8 cellular contexts compared by ENCODE assay signal in genomic region chr6:22025468-22026159, GRCh38.
DNase-seq lines count a peak whose midpoint lies in the region; ATAC-seq, FAIRE-seq and TF ChIP-seq lines count a peak whose summit lies in the region.

No MANE protein-coding gene starts in this region.

- H3K27ac ChIP-seq in astrocyte (ENCODE audit: low read depth, low read length), result peak overlapping the region; percentile 76
- peak overlapping the region; percentile 11 to 44 for H3K27ac ChIP-seq in thoracic aorta
- H3K27ac ChIP-seq in MM.1S (ENCODE audit: low read length), result no peak overlapping the region

- no peaks in the 10 kb centered on the region for H3K79me2 ChIP-seq in astrocyte (ENCODE audit: insufficient read depth, low read length)
- H3K79me2 ChIP-seq in MM.1S (ENCODE audit: low read length), result no peaks in the 10 kb centered on the region

- H3K4me1 ChIP-seq in astrocyte (ENCODE audit: insufficient read depth, low read length), result peaks cover 18% of the 10 kb centered on the region
- H3K4me1 ChIP-seq in thoracic aorta (ENCODE audit: control insufficient read depth in 1 of 2, low read depth in 2 of 2), result peaks cover 16 to 29% of the 10 kb centered on the region in 2 donors
- no peaks in the 10 kb centered on the region for H3K4me1 ChIP-seq in MM.1S (ENCODE audit: low read length)

- H3K9ac ChIP-seq in astrocyte (ENCODE audit: low read length) (peak overlapping the region; percentile 60), MM.1S (ENCODE audit: low read length) (no peak overlapping the region)

- H3K9me2 ChIP-seq in MM.1S (replicated peaks; ENCODE audit: insufficient read depth, low read length), result no peaks in the 10 kb centered on the region

- DNase-seq in GM12891 (ENCODE audit: insufficient read length, low spot score), result peak; percentile 22
- peak; percentile 84 for DNase-seq in M059J (ENCODE audit: low read depth)
- peak; percentile 99 for DNase-seq in astrocyte (ENCODE audit: low read depth)
- peak; percentile 42 for DNase-seq in inferior parietal cortex (ENCODE audit: extremely low spot score)
- no peak for DNase-seq in thoracic aorta (ENCODE audit: low spot score)
- no peak for DNase-seq in lower leg skin (ENCODE audit: low spot score in 2 of 2)
- no peak for DNase-seq in MM.1S

- no peaks in the 10 kb centered on the region for H3K27me3 Mint-ChIP-seq in astrocyte (ENCODE audit: low read depth, unreplicated experiment)

- peak; percentile 82 for FAIRE-seq in GM12891 (lab: Jason Lieb, UNC)
- no peak for FAIRE-seq in astrocyte (lab: Jason Lieb, UNC)

- H3K9me3 ChIP-seq in astrocyte (ENCODE audit: insufficient read depth, low read depth, low read length) (peaks cover 5% of the 10 kb centered on the region), thoracic aorta (no peaks in the 10 kb centered on the region), MM.1S (replicated peaks; ENCODE audit: insufficient read depth, low read length) (no peaks in the 10 kb centered on the region)

- TF ChIP-seq CTCF in astrocyte (IDR thresholded peaks at IDR 0.05; ENCODE audit: insufficient read depth, low read depth, low read length), result no peak
- no peak for TF ChIP-seq CTCF in thoracic aorta (IDR thresholded peaks at IDR 0.05)
- TF ChIP-seq CTCF in lower leg skin (IDR thresholded peaks at IDR 0.05), result no peak
- no peak for TF ChIP-seq CTCF in MM.1S (IDR thresholded peaks at IDR 0.05; ENCODE audit: low read length)

- peaks cover 8% of the 10 kb centered on the region for H3K9me3 Mint-ChIP-seq in astrocyte (ENCODE audit: unreplicated experiment)

- no peaks in the 10 kb centered on the region for H3F3A ChIP-seq in MM.1S (ENCODE audit: insufficient read depth, low read length)

- peak overlapping the region; percentile 76 for H3K4me2 ChIP-seq in astrocyte (ENCODE audit: low read length)
- no peak overlapping the region for H3K4me2 ChIP-seq in MM.1S (ENCODE audit: low read depth, low read length)

- H3K4me1 Mint-ChIP-seq in astrocyte (ENCODE audit: low read depth, unreplicated experiment), result peaks cover 37% of the 10 kb centered on the region

- H3K36me3 Mint-ChIP-seq in astrocyte (ENCODE audit: low read depth, unreplicated experiment), result peaks cover 8% of the 10 kb centered on the region

- H3K4me3 ChIP-seq in astrocyte (ENCODE audit: insufficient read depth, low read depth, low read length) (peak overlapping the region; percentile 2), thoracic aorta (peak overlapping the region; percentile 8), lower leg skin (ENCODE audit: low read depth, poor library complexity, severe bottlenecking) (no peak overlapping the region), MM.1S (ENCODE audit: low read length) (no peak overlapping the region)

- intact Hi-C loops in lower leg skin (cut with DNase I; ENCODE audit: low total_unique reads), result no loop called here

- no peaks in the 10 kb centered on the region for H3K36me3 ChIP-seq in astrocyte (ENCODE audit: insufficient read depth, low read length)
- H3K36me3 ChIP-seq in thoracic aorta, result peaks cover 10% of the 10 kb centered on the region
- no peaks in the 10 kb centered on the region for H3K36me3 ChIP-seq in MM.1S (replicated peaks; ENCODE audit: insufficient read depth, low read length)

- WGBS in lower leg skin, 2 donors, result 58 to 68% methylated on average over 9 of the region's 9 CpGs

- H2AFZ ChIP-seq in astrocyte (ENCODE audit: low read depth, low read length) (peak overlapping the region; percentile 52), MM.1S (ENCODE audit: low read length) (no peak overlapping the region)

- H4K20me1 ChIP-seq in astrocyte (ENCODE audit: insufficient read depth, low read length) (no peaks in the 10 kb centered on the region), MM.1S (ENCODE audit: insufficient read depth, low read length) (no peaks in the 10 kb centered on the region)

- H3K27me3 ChIP-seq in astrocyte (ENCODE audit: insufficient read depth, low read length) (no peaks in the 10 kb centered on the region), thoracic aorta (replicated peaks; ENCODE audit: insufficient read depth) (no peaks in the 10 kb centered on the region), MM.1S (replicated peaks; ENCODE audit: insufficient read depth, low read length) (no peaks in the 10 kb centered on the region)

- TF ChIP-seq POLR2A in GM12891 (IDR thresholded peaks at IDR 0.05; ENCODE audit: low read depth, low read length), result peak; percentile 52
- TF ChIP-seq POLR2A in lower leg skin (IDR thresholded peaks at IDR 0.05), result no peak

- ATAC-seq in GM21723 (IDR thresholded peaks at IDR 0.05; ENCODE audit: unreplicated experiment) (peak; percentile 64), thoracic aorta (ENCODE audit: insufficient number of reproducible peaks, low FRiP score, low read depth) (no peak)

- peak overlapping the region; percentile 40 for H3K4me3 Mint-ChIP-seq in astrocyte (ENCODE audit: unreplicated experiment)

- H3K27ac Mint-ChIP-seq in astrocyte (ENCODE audit: unreplicated experiment), result peak overlapping the region; percentile 98

TF ChIP-seq in GM12891, 5 proteins besides CTCF, POLR2A, EP300 and RAD21:
- TF ChIP-seq POU2F2 (IDR thresholded peaks at IDR 0.05; ENCODE audit: low read depth, low read length) (no peak), TAF1 (IDR thresholded peaks at IDR 0.05; ENCODE audit: low read depth, low read length) (peak; percentile 20; the same call in 1 of the 2 replicates), PAX5 (IDR thresholded peaks at IDR 0.05; ENCODE audit: insufficient read depth, low read length, severe bottlenecking) (no peak), SPI1 (IDR thresholded peaks at IDR 0.05; ENCODE audit: low read depth, low read length) (0 out of 2 replicates have a peak, but pooled peaks have one; percentile 13), POLR2AphosphoS5 (IDR thresholded peaks at IDR 0.05; ENCODE audit: low read depth, low read length) (peak; percentile 38; the same call in 1 of the 2 replicates)

Comparison
In these comparisons a context has a peak if more than half of its experiments do, and no peak if none do; other contexts are left out.
1. DNase-seq: peak in GM12891 (single experiment), M059J (single experiment), astrocyte (single experiment) and inferior parietal cortex (single experiment); none in thoracic aorta (single experiment), lower leg skin (0 of 2) and MM.1S (single experiment).
2. H3K4me3 ChIP-seq: peak in astrocyte (single experiment) and thoracic aorta (single experiment); none in lower leg skin (single experiment) and MM.1S (single experiment).